ENCODE assay signal across 7 cellular contexts in genomic region chr18:26362021-26362420, GRCh38.
"Had no signal": no experiment of that assay in that cellular context is flagged by ENCODE, and none has a peak within 500 bp of the region (broad histone marks: within the 10 kb centered on the region; RNA-seq: fewer than 3 reads in every experiment).

No MANE protein-coding gene starts in this region.

- H3K27ac ChIP-seq: GM23248 had no signal

- DNase-seq: GM23248, GOT3, H9, HCEC 1CT, KG1 had no signal

- H2AFZ ChIP-seq: GM23248 had no signal

- H3K9ac ChIP-seq: GM23248 had no signal

- FAIRE-seq: H54, HTR-8/SVneo had no signal

- H3K4me3 ChIP-seq: GM23248 had no signal
